8 cellular contexts compared by ENCODE assay signal in genomic region chr14:61269321-61270083, GRCh38. TPM values are rescaled to one million over a fixed set of nuclear protein-coding genes. Genes with fewer than 3 reads are reported as not detected.
DNase-seq lines count a peak whose midpoint lies in the region; ATAC-seq and TF ChIP-seq lines count a peak whose summit lies in the region.

No MANE protein-coding gene starts in this region.

- POLR2A ChIA-PET in Caco-2 (lab: Charles Lee), result no interaction called here

- H3K36me3 ChIP-seq in Caco-2 (ENCODE audit: control insufficient read depth, insufficient read depth, low read length), result no peaks in the 10 kb centered on the region
- no peaks in the 10 kb centered on the region for H3K36me3 ChIP-seq in HUES48 (ENCODE audit: control insufficient read depth, insufficient read depth, low read length)
- H3K36me3 ChIP-seq in mucosa of rectum (ENCODE audit: control insufficient read depth in 2 of 2, insufficient read depth in 2 of 2, low read length in 2 of 2), result no peaks in the 10 kb centered on the region

- DNase-seq in Caco-2 (peak; percentile 79 to 80), NOMO-1 treated with DMSO at 0.1 percent for 48 hours (lab: John Stamatoyannopoulos, UW; ENCODE audit: unreplicated experiment) (peak; percentile 66), endothelial cell (ENCODE audit: low spot score) (peak; percentile 69)
- peak; percentile 51 for DNase-seq in activated CD8-positive, alpha-beta memory T cell treated with anti-CD3 and anti-CD28 coated beads, Interleukin-2, amount 50 U/mL, for 1 hour (ENCODE audit: extremely low read depth)
- DNase-seq in stimulated activated CD8-positive, alpha-beta memory T cell treated with anti-CD3 and anti-CD28 coated beads, Interleukin-4, amount 100 ng/mL, for 4 hours (ENCODE audit: low read depth in 2 of 2, low spot score in 1 of 2), result peak; percentile 47 to 62

- no peaks in the 10 kb centered on the region for H3K4me1 Mint-ChIP-seq in Caco-2 (ENCODE audit: low read depth, unreplicated experiment)
- no peaks in the 10 kb centered on the region for H3K4me1 Mint-ChIP-seq in endothelial cell (ENCODE audit: unreplicated experiment)

- no peaks in the 10 kb centered on the region for H3K4me1 ChIP-seq in Caco-2
- H3K4me1 ChIP-seq in HUES48 (ENCODE audit: control insufficient read depth, insufficient read depth, low read length), result no peaks in the 10 kb centered on the region
- H3K4me1 ChIP-seq in mucosa of rectum (ENCODE audit: control insufficient read depth in 2 of 2, insufficient read depth in 2 of 2, low read length in 2 of 2), result peaks cover 3% of the 10 kb centered on the region in 2 donors

- peak; percentile 92 for ATAC-seq in GM21390 (IDR thresholded peaks at IDR 0.05; ENCODE audit: unreplicated experiment)

- H3K27ac Mint-ChIP-seq in Caco-2 (ENCODE audit: unreplicated experiment), result no peak overlapping the region
- H3K27ac Mint-ChIP-seq in endothelial cell (ENCODE audit: unreplicated experiment), result no peak overlapping the region

- peaks cover 10% of the 10 kb centered on the region for H3K27me3 Mint-ChIP-seq in Caco-2 (ENCODE audit: insufficient read depth, unreplicated experiment)
- peaks cover 2% of the 10 kb centered on the region for H3K27me3 Mint-ChIP-seq in endothelial cell (ENCODE audit: unreplicated experiment)

- H3K9me3 Mint-ChIP-seq in Caco-2 (ENCODE audit: unreplicated experiment) (no peaks in the 10 kb centered on the region), endothelial cell (ENCODE audit: unreplicated experiment) (no peaks in the 10 kb centered on the region)

- CTCF ChIA-PET in Caco-2 (lab: Charles Lee), result interaction anchor here (1.0 kb wide), 1 partner anchor 11 kb away, joined by 5 read pairs; the partner anchor contains the start of gene TMEM30B

- H3K27me3 ChIP-seq in Caco-2 (replicated peaks; ENCODE audit: control insufficient read depth, insufficient read depth, low read length) (no peaks in the 10 kb centered on the region), HUES48 (ENCODE audit: control insufficient read depth, insufficient read depth, low read length) (peaks cover 10% of the 10 kb centered on the region; the same call in 1 of the 2 replicates), mucosa of rectum (ENCODE audit: control insufficient read depth in 2 of 2, insufficient read depth in 2 of 2, low read length in 2 of 2) (peaks cover 6 to 12% of the 10 kb centered on the region in 2 donors)

- H3K9me3 ChIP-seq in Caco-2 (no peaks in the 10 kb centered on the region), HUES48 (ENCODE audit: control insufficient read depth, insufficient read depth, low read length) (no peaks in the 10 kb centered on the region), mucosa of rectum (ENCODE audit: control insufficient read depth in 2 of 2, low read length in 2 of 2) (no peaks in the 10 kb centered on the region)

- peak overlapping the region; percentile 53 for H3K4me3 Mint-ChIP-seq in Caco-2 (ENCODE audit: unreplicated experiment)
- no peak overlapping the region for H3K4me3 Mint-ChIP-seq in endothelial cell (ENCODE audit: unreplicated experiment)

- no peak overlapping the region for H3K9ac ChIP-seq in HUES48 (ENCODE audit: low read depth, low read length)
- peak overlapping the region; percentile 43 to 57 for H3K9ac ChIP-seq in mucosa of rectum (ENCODE audit: low read depth in 1 of 2, low read length in 2 of 2)

- intact Hi-C loops in Caco-2 (cut with micrococcal nuclease; ENCODE audit: unreplicated experiment), result loop anchor here (1.0 to 10.0 kb wide), 4 partner anchors 12 to 568 kb away; partner anchors contain the start of genes SNAPC1 and TMEM30B

- peak overlapping the region; percentile 40 for H3K4me3 ChIP-seq in Caco-2 (ENCODE audit: low read depth, low read length)
- peak overlapping the region; percentile 36 for H3K4me3 ChIP-seq in HUES48 (ENCODE audit: low read depth, low read length)
- peak overlapping the region; percentile 59 to 66 for H3K4me3 ChIP-seq in mucosa of rectum (ENCODE audit: low read length in 2 of 2)

- H3K36me3 Mint-ChIP-seq in Caco-2 (ENCODE audit: insufficient read depth, unreplicated experiment) (no peaks in the 10 kb centered on the region), endothelial cell (ENCODE audit: low read depth, unreplicated experiment) (no peaks in the 10 kb centered on the region)

- TF ChIP-seq CTCF in Caco-2 (IDR thresholded peaks at IDR 0.05; ENCODE audit: insufficient read depth in 1 of 2, low read depth in 1 of 2, low read length in 1 of 2, severe bottlenecking in 1 of 2, unreplicated experiment in 1 of 2), result peak; percentile 75 to 79
- peak; percentile 88 for TF ChIP-seq CTCF in endothelial cell (IDR thresholded peaks at IDR 0.05; ENCODE audit: unreplicated experiment)

- BruUV-seq in Caco-2 (replicated peaks; lab: Mats Ljungman, UMichigan), result no TSS peak

- no peak overlapping the region for H3K27ac ChIP-seq in HUES48 (ENCODE audit: low read depth, low read length)
- H3K27ac ChIP-seq in mucosa of rectum (ENCODE audit: low read depth in 2 of 2, low read length in 2 of 2), result no peak overlapping the region

RNA-seq across cellular contexts. Expression of gene TMEM30B, which starts 11.6 kb away (rescaled TPM):
- 31.4 and 32.5 TPM in 2 replicates for total RNA-seq in Caco-2 (2022)
- total RNA-seq in endothelial cell (ENCODE audit: unreplicated experiment), result 0.15 TPM

RNA-seq across cellular contexts. Expression of gene PRKCH, which starts 51.9 kb away (rescaled TPM):
- total RNA-seq in Caco-2 (2022), result 17.8 and 18.3 TPM in 2 replicates
- total RNA-seq in endothelial cell (ENCODE audit: unreplicated experiment), result 42.5 TPM

Comparison
In these comparisons a context has a peak if more than half of its experiments do, and no peak if none do; other contexts are left out.
1. RNA of gene TMEM30B, which starts 11.6 kb away (total RNA-seq): 31.4 to 32.5 TPM in Caco-2; 0.15 TPM in endothelial cell (single experiment); every median in the first group is over 10 times any median in the second.
2. Peak in every context shown above with its lines, with median percentiles within 50 percentile points of each other: DNase-seq and H3K4me3 ChIP-seq.